In the genomic region with DNA sequence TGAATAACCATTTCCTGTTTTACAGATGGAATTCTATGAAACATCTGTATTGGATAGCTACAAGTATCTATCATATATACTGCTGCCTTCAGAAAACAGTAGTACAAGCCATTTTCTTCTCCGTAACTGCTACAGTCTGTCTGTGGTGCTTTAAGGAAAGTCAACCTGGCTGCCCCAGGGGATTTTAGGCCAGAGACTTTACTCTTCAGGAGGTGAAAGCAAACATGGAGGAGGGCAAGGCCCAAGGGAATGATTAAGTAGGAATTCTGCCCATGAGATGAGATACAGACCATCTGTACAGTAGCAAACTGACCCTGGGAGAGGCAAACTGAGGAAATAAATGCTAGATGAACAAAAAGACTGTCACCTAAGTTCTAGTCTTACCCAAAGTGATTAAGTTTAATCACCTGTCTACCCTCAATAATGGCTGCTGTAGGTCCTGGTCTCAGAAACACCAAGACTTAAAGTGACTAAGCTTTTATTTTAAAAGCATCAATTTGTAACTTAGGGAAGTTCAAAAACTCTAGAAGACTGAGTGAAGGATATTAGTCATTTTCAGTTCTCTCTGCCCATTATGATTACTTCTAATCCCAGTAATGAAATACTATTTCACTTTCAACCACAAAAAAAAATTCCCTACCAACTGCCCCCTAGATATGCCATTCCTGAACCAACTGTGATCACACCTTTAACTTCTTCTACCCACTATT, we compare ENCODE assay signal across 8 cellular contexts. TPM values are rescaled to one million over a fixed set of nuclear protein-coding genes. Genes with fewer than 3 reads are reported as not detected.
DNase-seq lines count a peak whose midpoint lies in the region; ATAC-seq and TF ChIP-seq lines count a peak whose summit lies in the region.

No MANE protein-coding gene starts in this region.

- DNase-seq in CD8-positive, alpha-beta memory T cell: no peak
- DNase-seq in mammary epithelial cell (peak; percentile 72), cardiac septum (ENCODE audit: low spot score) (no peak), foreskin melanocyte (no peak), RKO (ENCODE audit: low spot score) (no peak), globus pallidus (ENCODE audit: low spot score) (no peak)

- WGBS in mammary epithelial cell (ENCODE audit: low coverage, missing lambda C conversion rate): 100% methylated on average over 1 of the region's 1 CpG

- no peak overlapping the region for H3K9ac ChIP-seq in mammary epithelial cell (ENCODE audit: insufficient read depth, low read length)

- H3K9me3 ChIP-seq in CD8-positive, alpha-beta memory T cell (ENCODE audit: low read length): no peaks in the 10 kb centered on the region
- H3K9me3 ChIP-seq in mammary epithelial cell (replicated peaks; ENCODE audit: insufficient read depth, low read length): no peaks in the 10 kb centered on the region

- peaks cover 0 to 12% (median 2%) of the 10 kb centered on the region in 3 donors for H3K36me3 Mint-ChIP-seq in CD8-positive, alpha-beta memory T cell

- TF ChIP-seq CTCF in mammary epithelial cell (conservative IDR thresholded peaks at IDR 0.05 in 1 of 2, IDR thresholded peaks at IDR 0.05 in 1 of 2; ENCODE audit: extremely low read depth in 1 of 2, insufficient read depth in 1 of 2, low read depth in 1 of 2, low read length in 2 of 2): no peak

- H3K4me2 ChIP-seq in mammary epithelial cell (ENCODE audit: insufficient read depth, low read depth, low read length): no peak overlapping the region

- H3K4me1 Mint-ChIP-seq in CD8-positive, alpha-beta memory T cell: peaks cover 56 to 80% (median 76%) of the 10 kb centered on the region in 3 donors

- H3K27me3 Mint-ChIP-seq in CD8-positive, alpha-beta memory T cell: no peaks in the 10 kb centered on the region

- no peaks in the 10 kb centered on the region for H3K9me3 Mint-ChIP-seq in CD8-positive, alpha-beta memory T cell

- no peaks in the 10 kb centered on the region for H3K27me3 ChIP-seq in CD8-positive, alpha-beta memory T cell (ENCODE audit: insufficient read depth, low read length, poor library complexity, severe bottlenecking)
- no peaks in the 10 kb centered on the region for H3K27me3 ChIP-seq in mammary epithelial cell (ENCODE audit: insufficient read depth, low read length)

- no TSS peak for BruUV-seq in mammary epithelial cell (replicated peaks; lab: Mats Ljungman, UMichigan)

- peak; percentile 55 for ATAC-seq in GM19324 (IDR thresholded peaks at IDR 0.05; ENCODE audit: low FRiP score, unreplicated experiment)
- peak; percentile 72 for ATAC-seq in HG03139 (IDR thresholded peaks at IDR 0.05; ENCODE audit: unreplicated experiment)

- H3K27ac Mint-ChIP-seq in CD8-positive, alpha-beta memory T cell: peak overlapping the region in 5 of 8 donors; percentile 53 to 84 (median 70)

- H3K79me2 ChIP-seq in mammary epithelial cell (ENCODE audit: insufficient read depth, low read length): peaks cover 95% of the 10 kb centered on the region

- peaks cover 6% of the 10 kb centered on the region for H4K20me1 ChIP-seq in mammary epithelial cell (ENCODE audit: insufficient read depth, low read length)

- dilution Hi-C loops in mammary epithelial cell (cut with HindIII; ENCODE audit: low sequenced_read_pairs): no loop called here

- no peak overlapping the region for H2AFZ ChIP-seq in mammary epithelial cell (ENCODE audit: low read depth, low read length)

- in situ Hi-C loops in mammary epithelial cell (cut with MboI; ENCODE audit: low sequenced_read_pairs in 2 of 2): no loop called here

- H3K36me3 ChIP-seq in CD8-positive, alpha-beta memory T cell (ENCODE audit: insufficient read depth, low read length): no peaks in the 10 kb centered on the region
- H3K36me3 ChIP-seq in mammary epithelial cell (ENCODE audit: insufficient read depth, low read length): no peaks in the 10 kb centered on the region

- peak overlapping the region in 2 of 7 donors; percentile 1 to 23 for H3K4me3 Mint-ChIP-seq in CD8-positive, alpha-beta memory T cell

- CTCF ChIA-PET in CD8-positive, alpha-beta memory T cell (lab: Charles Lee): interaction anchor here (1.1 to 1.3 kb wide), 3 partner anchors 13 to 60 kb away, joined by 4 to 5 read pairs (median 4); no protein-coding TSS in a partner anchor
- CTCF ChIA-PET in mammary epithelial cell (lab: Charles Lee; ENCODE audit: low non-redundant PET): interaction anchor here (0.7 kb wide), 1 partner anchor 32 kb away, joined by 11 read pairs; no protein-coding TSS in a partner anchor

- no peak overlapping the region for H3K4me3 ChIP-seq in CD8-positive, alpha-beta memory T cell (ENCODE audit: low read length)
- no peak overlapping the region for H3K4me3 ChIP-seq in mammary epithelial cell (replicated peaks in 1 of 3; ENCODE audit: insufficient read depth in 1 of 3, low read depth in 2 of 3, low read length in 3 of 3)

- POLR2A ChIA-PET in CD8-positive, alpha-beta memory T cell (lab: Charles Lee): no interaction called here

- intact Hi-C loops in mammary epithelial cell (cut with micrococcal nuclease) (no loop called here), cardiac septum (cut with DNase I) (no loop called here)

- H3K4me1 ChIP-seq in CD8-positive, alpha-beta memory T cell (ENCODE audit: insufficient read depth, low read length): peaks cover 21% of the 10 kb centered on the region
- peaks cover 9% of the 10 kb centered on the region for H3K4me1 ChIP-seq in mammary epithelial cell (ENCODE audit: insufficient read depth, low read length)

- no peak overlapping the region for H3K27ac ChIP-seq in CD8-positive, alpha-beta memory T cell (ENCODE audit: low read depth, low read length)
- peak overlapping the region; percentile 30 for H3K27ac ChIP-seq in mammary epithelial cell (ENCODE audit: insufficient read depth, low read depth, low read length)

RNA-seq across cellular contexts. Expression of a gene that starts 14.8 kb away (rescaled TPM):
- 100 to 1,000 TPM; 195 to 201 TPM for total RNA-seq in CD8-positive, alpha-beta memory T cell
- polyA plus RNA-seq in CD8-positive, alpha-beta memory T cell: 27.2 TPM
- total RNA-seq in mammary epithelial cell: 100 to 1,000 TPM in 1 of 2 donors, 10 to 100 TPM in 1; 31.3 to 136 TPM
- 37.9 TPM for polyA plus RNA-seq in mammary epithelial cell
- 122 TPM for polyA minus RNA-seq in mammary epithelial cell
- total RNA-seq in cardiac septum: 33.4 TPM

RNA-seq across cellular contexts. Expression of a gene that starts 59.7 kb away (rescaled TPM):
- total RNA-seq in CD8-positive, alpha-beta memory T cell: 10 to 100 TPM in 1 of 2 experiments, 1 to 10 TPM in 1; 9.2 to 10.1 TPM
- 3.3 TPM for polyA plus RNA-seq in CD8-positive, alpha-beta memory T cell
- total RNA-seq in mammary epithelial cell (10 to 100 TPM; 23.3 to 27.5 TPM), cardiac septum (22.4 TPM)
- polyA plus RNA-seq in mammary epithelial cell: 4.2 TPM
- polyA minus RNA-seq in mammary epithelial cell: 2.3 TPM
